19 cellular contexts compared by ENCODE assay signal in genomic region chrX:4935387-4935786, GRCh38.
A peak's percentile ranks its signal among the peaks of the same experiment; 100 is the strongest.
DNase-seq lines count a peak whose midpoint lies in the region; ATAC-seq and TF ChIP-seq lines count a peak whose summit lies in the region.
"Had no signal": no experiment of that assay in that cellular context is flagged by ENCODE, and none has a peak within 500 bp of the region (broad histone marks: within the 10 kb centered on the region; RNA-seq: fewer than 3 reads in every experiment).

No MANE protein-coding gene starts in this region.

- intact Hi-C loops in sciatic nerve (cut with DNase I) (no loop called here), psoas muscle (cut with DNase I) (no loop called here), dorsolateral prefrontal cortex (cut with DNase I) (no loop called here)

- WGBS in psoas muscle, 3 donors, result 64 to 79% (median 76%) methylated on average over 2 of the region's 2 CpGs

- H3K36me3 ChIP-seq in psoas muscle (ENCODE audit: insufficient read depth in 1 of 2, low read depth in 1 of 2), result no peaks in the 10 kb centered on the region
- H3K36me3 ChIP-seq: BE2C, left ventricle myocardium inferior, thyroid gland had no signal

- H3K9me3 ChIP-seq in psoas muscle, result no peaks in the 10 kb centered on the region
- H3K9me3 ChIP-seq: BE2C, left ventricle myocardium inferior, thyroid gland had no signal

- H3K27ac ChIP-seq in psoas muscle, result no peak overlapping the region
- no peak overlapping the region for H3K27ac ChIP-seq in dorsolateral prefrontal cortex
- H3K27ac ChIP-seq: left ventricle myocardium inferior, thyroid gland had no signal

- no peak overlapping the region for H3K4me3 ChIP-seq in psoas muscle
- no peak overlapping the region for H3K4me3 ChIP-seq in dorsolateral prefrontal cortex
- H3K4me3 ChIP-seq: left ventricle myocardium inferior, skin epidermis, thyroid gland had no signal

- DNase-seq in M059J (ENCODE audit: low read depth), result peak; percentile 1
- no peak for DNase-seq in sciatic nerve (ENCODE audit: low spot score)
- no peak for DNase-seq in psoas muscle
- DNase-seq in stimulated activated CD4-positive, alpha-beta T cell treated with anti-CD3 and anti-CD28 coated beads, Interleukin-4, amount 100 ng/mL, for 4 hours, result no peak
- no peak for DNase-seq in dorsolateral prefrontal cortex
- DNase-seq: activated CD4-positive, alpha-beta memory T cell treated with anti-CD3 and anti-CD28 coated beads for 36 hours; activated T-cell treated with anti-CD3 and anti-CD28 coated beads, Interleukin-2, amount 50 U/mL, for 1 hour; BE2C; DMS 273 treated with DMSO at 0.1 percent for 48 hours; erythroblast; left ventricle myocardium inferior; NCI-H1694 treated with DMSO at 0.1 percent for 48 hours; NCI-H446; SHP77 treated with DMSO at 0.1 percent for 48 hours; thyroid gland had no signal

- H3K4me1 ChIP-seq in psoas muscle, result no peaks in the 10 kb centered on the region
- H3K4me1 ChIP-seq: BE2C, left ventricle myocardium inferior, thyroid gland had no signal

- no peak for TF ChIP-seq CTCF in psoas muscle (IDR thresholded peaks at IDR 0.05)
- no peak for TF ChIP-seq CTCF in dorsolateral prefrontal cortex (IDR thresholded peaks at IDR 0.05 in 54 of 56, conservative IDR thresholded peaks at IDR 0.05 in 2 of 56; ENCODE audit: low read depth in 1 of 56, partially characterized antibody in 56 of 56)

- H3K27me3 ChIP-seq in psoas muscle (ENCODE audit: insufficient read depth in 3 of 3, low read length in 2 of 3) (no peaks in the 10 kb centered on the region), dorsolateral prefrontal cortex (peaks cover 0 to 14% (median 0%) of the 10 kb centered on the region in 45 donors)
- H3K27me3 ChIP-seq: BE2C, thyroid gland had no signal

- peak; percentile 34 for ATAC-seq in GM18868 (IDR thresholded peaks at IDR 0.05; ENCODE audit: unreplicated experiment)
- ATAC-seq in HG02623 (IDR thresholded peaks at IDR 0.05; ENCODE audit: unreplicated experiment), result peak; percentile 5
- ATAC-seq in sciatic nerve, result peak; percentile 34
- ATAC-seq in psoas muscle, result no peak
- ATAC-seq: activated naive CD4-positive, alpha-beta T cell treated with anti-CD3 and anti-CD28 coated beads, Interleukin-2, amount 50 U/mL, for 72 hours had no signal

Comparison
In these comparisons a context has a peak if more than half of its experiments do, and no peak if none do; other contexts are left out.
1. ATAC-seq: peak in GM18868 (single experiment), HG02623 (single experiment) and sciatic nerve (single experiment); none in psoas muscle (0 of 4).